ENCODE assay signal across 10 cellular contexts in the genomic region with DNA sequence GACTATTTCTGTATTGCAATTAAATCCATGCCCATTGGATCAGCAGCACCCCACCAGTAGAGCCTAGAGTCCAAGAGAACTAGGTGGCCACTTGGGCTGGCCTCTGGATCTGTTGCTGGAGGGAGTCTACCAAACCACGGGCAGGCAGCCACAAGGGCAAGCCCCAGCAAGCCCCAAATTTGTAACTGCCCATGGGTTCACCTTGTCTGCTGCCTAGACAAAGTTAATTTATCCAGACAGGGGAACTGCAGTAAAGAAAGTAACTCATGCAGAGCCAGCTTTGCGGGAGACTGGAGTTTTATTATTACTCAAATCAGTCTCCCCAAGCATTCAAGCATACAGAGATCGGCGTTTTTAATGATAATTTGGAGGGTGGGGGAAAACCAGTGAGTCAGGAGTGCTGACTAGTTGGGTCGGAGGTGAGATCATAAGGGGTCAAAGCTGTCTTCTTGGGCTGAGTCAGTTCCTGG.
DNase-seq lines count a peak whose midpoint lies in the region; ATAC-seq and TF ChIP-seq lines count a peak whose summit lies in the region.
"Had no signal": no experiment of that assay in that cellular context is flagged by ENCODE, and none has a peak within 500 bp of the region (broad histone marks: within the 10 kb centered on the region; RNA-seq: fewer than 3 reads in every experiment).

No MANE protein-coding gene starts in this region.

- intact Hi-C loops in activated T-helper 1 cell treated with anti-CD3 and anti-CD28 coated beads, Interleukin-12 subunit alpha, Interleukin-12 subunit beta, Interleukin-2, Interleukin-4 antibody, amounts not matched to agents 30 ng/mL and 10 ng/mL and 1 ng/mL, durations not matched to agents 14 hours and 24 hours and 36 hours (cut with micrococcal nuclease): loop anchor here (2.0 kb wide), 1 partner anchor 28 kb away; no protein-coding TSS in a partner anchor
- intact Hi-C loops in OCI-LY7 (cut with micrococcal nuclease; ENCODE audit: unreplicated experiment): no loop called here
- intact Hi-C loops in CD8-positive, alpha-beta T cell (cut with DNase I, micrococcal nuclease): no loop called here
- intact Hi-C loops in uterus (cut with DNase I; ENCODE audit: low total_unique reads): no loop called here

- H3K36me3 Mint-ChIP-seq in activated T-helper 1 cell treated with anti-CD3 and anti-CD28 coated beads, Interleukin-12 subunit alpha, Interleukin-12 subunit beta, Interleukin-2, Interleukin-4 antibody, amounts not matched to agents 30 ng/mL and 10 ng/mL and 1 ng/mL, durations not matched to agents 14 hours and 24 hours and 36 hours (ENCODE audit: low read depth): peaks cover 3% of the 10 kb centered on the region
- H3K36me3 Mint-ChIP-seq in CD8-positive, alpha-beta T cell: no peaks in the 10 kb centered on the region

- H3K9me2 ChIP-seq in OCI-LY7 (ENCODE audit: insufficient read depth, low read length): no peaks in the 10 kb centered on the region

- CTCF ChIA-PET in OCI-LY7 (lab: Charles Lee; ENCODE audit: unreplicated experiment): no interaction called here
- CTCF ChIA-PET in CD8-positive, alpha-beta T cell (lab: Charles Lee): no interaction called here

- H3K4me3 Mint-ChIP-seq in activated T-helper 1 cell treated with anti-CD3 and anti-CD28 coated beads, Interleukin-12 subunit alpha, Interleukin-12 subunit beta, Interleukin-2, Interleukin-4 antibody, amounts not matched to agents 30 ng/mL and 10 ng/mL and 1 ng/mL, durations not matched to agents 14 hours and 24 hours and 36 hours: peak overlapping the region; percentile 34
- no peak overlapping the region for H3K4me3 Mint-ChIP-seq in CD8-positive, alpha-beta T cell
- H3K4me3 Mint-ChIP-seq: dendritic cell treated with granulocyte-macrophage colony-stimulating factor and Interleukin-4, amounts not matched to agents 40 ng/mL and 50 ng/mL, for 4 days had no signal

- peak; percentile 5 for DNase-seq in DMS79 (lab: John Stamatoyannopoulos, UW)
- peak; percentile 29 for DNase-seq in activated T-helper 1 cell treated with anti-CD3 and anti-CD28 coated beads, Interleukin-12 subunit alpha, Interleukin-12 subunit beta, Interleukin-2, Interleukin-4 antibody, amounts not matched to agents 30 ng/mL and 10 ng/mL and 1 ng/mL, durations not matched to agents 14 hours and 24 hours and 36 hours (ENCODE audit: low spot score)
- DNase-seq in NCI-H510A treated with DMSO at 0.1 percent for 48 hours (lab: John Stamatoyannopoulos, UW): no peak
- no peak for DNase-seq in OCI-LY7 (ENCODE audit: low spot score)
- no peak for DNase-seq in CD8-positive, alpha-beta T cell
- DNase-seq in uterus: no peak
- DNase-seq: pancreas had no signal

- no peak overlapping the region for H3K27ac ChIP-seq in OCI-LY7 (ENCODE audit: low read depth, low read length, poor library complexity, severe bottlenecking)
- no peak overlapping the region for H3K27ac ChIP-seq in CD8-positive, alpha-beta T cell (ENCODE audit: low read depth, low read length)
- H3K27ac ChIP-seq in uterus: no peak overlapping the region
- H3K27ac ChIP-seq: pancreas had no signal

- no peak for TF ChIP-seq CTCF in OCI-LY7 (conservative IDR thresholded peaks at IDR 0.05; ENCODE audit: low read length)
- TF ChIP-seq CTCF in CD8-positive, alpha-beta T cell (IDR thresholded peaks at IDR 0.05): no peak
- TF ChIP-seq CTCF in uterus (IDR thresholded peaks at IDR 0.05): no peak

- H3K4me3 ChIP-seq in OCI-LY7 (ENCODE audit: low read depth, low read length, poor library complexity, severe bottlenecking) (no peak overlapping the region), uterus (no peak overlapping the region)
- no peak overlapping the region for H3K4me3 ChIP-seq in CD8-positive, alpha-beta T cell (ENCODE audit: low read depth, low read length)
- H3K4me3 ChIP-seq: pancreas had no signal

- no TSS peak for BruUV-seq in OCI-LY7 (replicated peaks; lab: Mats Ljungman, UMichigan)

- TF ChIP-seq POLR2A in uterus (IDR thresholded peaks at IDR 0.05): no peak

- no peaks in the 10 kb centered on the region for H3K4me1 ChIP-seq in OCI-LY7 (ENCODE audit: insufficient read depth, low read length, poor library complexity, severe bottlenecking)
- H3K4me1 ChIP-seq in CD8-positive, alpha-beta T cell (ENCODE audit: insufficient read depth, low read length): no peaks in the 10 kb centered on the region
- H3K4me1 ChIP-seq in uterus: no peaks in the 10 kb centered on the region
- H3K4me1 ChIP-seq: pancreas had no signal

- H3K79me2 ChIP-seq in OCI-LY7 (ENCODE audit: insufficient read depth, low read depth, low read length): no peaks in the 10 kb centered on the region

- POLR2A ChIA-PET in OCI-LY7 (lab: Charles Lee): no interaction called here
- POLR2A ChIA-PET in CD8-positive, alpha-beta T cell (lab: Charles Lee): no interaction called here

- no peak overlapping the region for H3K4me2 ChIP-seq in OCI-LY7 (ENCODE audit: low read length)

- no peaks in the 10 kb centered on the region for H3K27me3 Mint-ChIP-seq in activated T-helper 1 cell treated with anti-CD3 and anti-CD28 coated beads, Interleukin-12 subunit alpha, Interleukin-12 subunit beta, Interleukin-2, Interleukin-4 antibody, amounts not matched to agents 30 ng/mL and 10 ng/mL and 1 ng/mL, durations not matched to agents 14 hours and 24 hours and 36 hours (ENCODE audit: insufficient read depth)
- H3K27me3 Mint-ChIP-seq in CD8-positive, alpha-beta T cell (ENCODE audit: low read depth): peaks cover 6% of the 10 kb centered on the region
- H3K27me3 Mint-ChIP-seq: dendritic cell treated with granulocyte-macrophage colony-stimulating factor and Interleukin-4, amounts not matched to agents 40 ng/mL and 50 ng/mL, for 4 days had no signal

- H3K4me1 Mint-ChIP-seq in activated T-helper 1 cell treated with anti-CD3 and anti-CD28 coated beads, Interleukin-12 subunit alpha, Interleukin-12 subunit beta, Interleukin-2, Interleukin-4 antibody, amounts not matched to agents 30 ng/mL and 10 ng/mL and 1 ng/mL, durations not matched to agents 14 hours and 24 hours and 36 hours (ENCODE audit: low read depth): peaks cover 29% of the 10 kb centered on the region
- no peaks in the 10 kb centered on the region for H3K4me1 Mint-ChIP-seq in CD8-positive, alpha-beta T cell (ENCODE audit: low read depth)

- H3K36me3 ChIP-seq in OCI-LY7 (ENCODE audit: insufficient read depth, low read length) (no peaks in the 10 kb centered on the region), uterus (no peaks in the 10 kb centered on the region)
- no peaks in the 10 kb centered on the region for H3K36me3 ChIP-seq in CD8-positive, alpha-beta T cell (ENCODE audit: insufficient read depth, low read length)
- H3K36me3 ChIP-seq: pancreas had no signal

- no peaks in the 10 kb centered on the region for H3K27me3 ChIP-seq in CD8-positive, alpha-beta T cell (ENCODE audit: insufficient read depth, low read length)
- H3K27me3 ChIP-seq in uterus: no peaks in the 10 kb centered on the region
- H3K27me3 ChIP-seq: pancreas had no signal

- H2AFZ ChIP-seq in OCI-LY7 (ENCODE audit: low read length): no peak overlapping the region

- H3K9me3 ChIP-seq in OCI-LY7 (ENCODE audit: low read length) (peaks cover 12% of the 10 kb centered on the region; the same call in 1 of the 2 replicates), uterus (no peaks in the 10 kb centered on the region)
- H3K9me3 ChIP-seq in CD8-positive, alpha-beta T cell (ENCODE audit: low read length): peaks cover 4% of the 10 kb centered on the region
- H3K9me3 ChIP-seq: pancreas had no signal

- ATAC-seq in GM19328 (IDR thresholded peaks at IDR 0.05; ENCODE audit: unreplicated experiment) (peak; percentile 60), HG03135 (IDR thresholded peaks at IDR 0.05; ENCODE audit: unreplicated experiment) (peak; percentile 63)
- ATAC-seq in CD8-positive, alpha-beta T cell: no peak
- ATAC-seq: pancreas had no signal

- H3K9me3 Mint-ChIP-seq in activated T-helper 1 cell treated with anti-CD3 and anti-CD28 coated beads, Interleukin-12 subunit alpha, Interleukin-12 subunit beta, Interleukin-2, Interleukin-4 antibody, amounts not matched to agents 30 ng/mL and 10 ng/mL and 1 ng/mL, durations not matched to agents 14 hours and 24 hours and 36 hours: peaks cover 22% of the 10 kb centered on the region
- peaks cover 8% of the 10 kb centered on the region for H3K9me3 Mint-ChIP-seq in CD8-positive, alpha-beta T cell

- H4K20me1 ChIP-seq in OCI-LY7 (ENCODE audit: insufficient read depth, low read length): no peaks in the 10 kb centered on the region

- peak overlapping the region; percentile 61 for H3K27ac Mint-ChIP-seq in activated T-helper 1 cell treated with anti-CD3 and anti-CD28 coated beads, Interleukin-12 subunit alpha, Interleukin-12 subunit beta, Interleukin-2, Interleukin-4 antibody, amounts not matched to agents 30 ng/mL and 10 ng/mL and 1 ng/mL, durations not matched to agents 14 hours and 24 hours and 36 hours
- H3K27ac Mint-ChIP-seq in CD8-positive, alpha-beta T cell: no peak overlapping the region
- H3K27ac Mint-ChIP-seq: dendritic cell treated with granulocyte-macrophage colony-stimulating factor and Interleukin-4, amounts not matched to agents 40 ng/mL and 50 ng/mL, for 4 days had no signal

Comparison
In these comparisons a context has a peak if more than half of its experiments do, and no peak if none do; other contexts are left out.
1. DNase-seq: peak in DMS79 (single experiment) and activated T-helper 1 cell treated with anti-CD3 and anti-CD28 coated beads, Interleukin-12 subunit alpha, Interleukin-12 subunit beta, Interleukin-2, Interleukin-4 antibody, amounts not matched to agents 30 ng/mL and 10 ng/mL and 1 ng/mL, durations not matched to agents 14 hours and 24 hours and 36 hours (single experiment); none in NCI-H510A treated with DMSO at 0.1 percent for 48 hours (single experiment), OCI-LY7 (single experiment), CD8-positive, alpha-beta T cell (0 of 7) and uterus (0 of 2).